34 cellular contexts compared by ENCODE assay signal in genomic region chrX:55118574-55118973, GRCh38. TPM values are rescaled to one million over a fixed set of nuclear protein-coding genes. Genes with fewer than 3 reads are reported as not detected.
"Had no signal": no experiment of that assay in that cellular context is flagged by ENCODE, and none has a peak within 500 bp of the region (broad histone marks: within the 10 kb centered on the region; RNA-seq: fewer than 3 reads in every experiment).

No MANE protein-coding gene starts in this region.

- FAIRE-seq: colon, endometrium had no signal

- H3K9me3 Mint-ChIP-seq: activated B cell treated with CpG ODN at 0.5 μM for 24 hours; activated naive CD4-positive, alpha-beta T cell treated with anti-CD3 and anti-CD28 coated beads for 36 hours; activated T-helper 1 cell treated with anti-CD3 and anti-CD28 coated beads, Interleukin-12 subunit alpha, Interleukin-12 subunit beta, Interleukin-2, Interleukin-4 antibody, amounts not matched to agents 30 ng/mL and 10 ng/mL and 1 ng/mL, durations not matched to agents 14 hours and 24 hours and 36 hours; natural killer cell treated with Interleukin-12 subunit alpha and Interleukin-12 subunit beta and Interleukin-15 and Interleukin-18, amount 100 ng/mL, for 72 hours; stimulated activated memory B cell treated with anti-CD40 and anti-IgM and Interleukin-4, amounts not matched to agents 10 μg/mL and 1 μg/mL and 100 μg/mL, for 72 hours had no signal

- H3K27ac ChIP-seq: breast epithelium, gastrocnemius medialis, hepatocyte, left ventricle myocardium inferior, right atrium auricular region, stomach, suprapubic skin, tibial nerve had no signal

- H3K9me3 ChIP-seq: breast epithelium, gastrocnemius medialis, left ventricle myocardium inferior, right atrium auricular region, stomach, suprapubic skin, tibial nerve had no signal

- ATAC-seq: gastrocnemius medialis; natural killer cell treated with Interleukin-12 subunit alpha and Interleukin-12 subunit beta and Interleukin-15 and Interleukin-18, amount 100 ng/mL, for 72 hours; stimulated activated memory B cell treated with anti-CD40 and anti-IgM and Interleukin-4, amounts not matched to agents 10 μg/mL and 1 μg/mL and 100 μg/mL, for 72 hours had no signal

- H3K4me3 Mint-ChIP-seq: activated B cell treated with CpG ODN at 0.5 μM for 24 hours; activated naive CD4-positive, alpha-beta T cell treated with anti-CD3 and anti-CD28 coated beads for 36 hours; activated T-helper 1 cell treated with anti-CD3 and anti-CD28 coated beads, Interleukin-12 subunit alpha, Interleukin-12 subunit beta, Interleukin-2, Interleukin-4 antibody, amounts not matched to agents 30 ng/mL and 10 ng/mL and 1 ng/mL, durations not matched to agents 14 hours and 24 hours and 36 hours; natural killer cell treated with Interleukin-12 subunit alpha and Interleukin-12 subunit beta and Interleukin-15 and Interleukin-18, amount 100 ng/mL, for 72 hours; stimulated activated memory B cell treated with anti-CD40 and anti-IgM and Interleukin-4, amounts not matched to agents 10 μg/mL and 1 μg/mL and 100 μg/mL, for 72 hours had no signal

- H3K27me3 Mint-ChIP-seq: stimulated activated memory B cell treated with anti-CD40 and anti-IgM and Interleukin-4, amounts not matched to agents 10 μg/mL and 1 μg/mL and 100 μg/mL, for 72 hours had no signal

- H3K36me3 Mint-ChIP-seq: natural killer cell treated with Interleukin-12 subunit alpha and Interleukin-12 subunit beta and Interleukin-15 and Interleukin-18, amount 100 ng/mL, for 72 hours; stimulated activated memory B cell treated with anti-CD40 and anti-IgM and Interleukin-4, amounts not matched to agents 10 μg/mL and 1 μg/mL and 100 μg/mL, for 72 hours had no signal

- H3K27ac Mint-ChIP-seq: activated B cell treated with CpG ODN at 0.5 μM for 24 hours; activated naive CD4-positive, alpha-beta T cell treated with anti-CD3 and anti-CD28 coated beads for 36 hours; activated T-helper 1 cell treated with anti-CD3 and anti-CD28 coated beads, Interleukin-12 subunit alpha, Interleukin-12 subunit beta, Interleukin-2, Interleukin-4 antibody, amounts not matched to agents 30 ng/mL and 10 ng/mL and 1 ng/mL, durations not matched to agents 14 hours and 24 hours and 36 hours; natural killer cell treated with Interleukin-12 subunit alpha and Interleukin-12 subunit beta and Interleukin-15 and Interleukin-18, amount 100 ng/mL, for 72 hours; stimulated activated memory B cell treated with anti-CD40 and anti-IgM and Interleukin-4, amounts not matched to agents 10 μg/mL and 1 μg/mL and 100 μg/mL, for 72 hours had no signal

- H3K4me1 Mint-ChIP-seq: activated B cell treated with CpG ODN at 0.5 μM for 24 hours; stimulated activated memory B cell treated with anti-CD40 and anti-IgM and Interleukin-4, amounts not matched to agents 10 μg/mL and 1 μg/mL and 100 μg/mL, for 72 hours had no signal

- DNase-seq: activated B cell treated with CpG ODN at 0.5 μM for 24 hours; activated CD8-positive, alpha-beta memory T cell treated with anti-CD3 and anti-CD28 coated beads, Interleukin-2, amount 50 U/mL, for 4 hours; activated effector memory CD4-positive, alpha-beta T cell treated with anti-CD3 and anti-CD28 coated beads, Interleukin-2, amount 50 U/mL, for 16 hours; activated naive CD4-positive, alpha-beta T cell treated with anti-CD3 and anti-CD28 coated beads for 36 hours; activated T-cell treated with anti-CD3 and anti-CD28 coated beads, Interleukin-2, amount 50 U/mL, for 1 hour; effector CD4-positive, alpha-beta T cell; gastrocnemius medialis; glutamatergic neuron; islet precursor cell; left ventricle myocardium inferior; mesendoderm; stimulated activated CD4-positive, alpha-beta T cell treated with anti-CD3 and anti-CD28 coated beads, Interleukin-1b, Interleukin-23, amount 100 ng/mL, for 48 hours; stimulated activated CD4-positive, alpha-beta T cell treated with anti-CD3 and anti-CD28 coated beads, Interleukin-4, amount 100 ng/mL, for 4 hours; stimulated activated CD8-positive, alpha-beta memory T cell treated with anti-CD3 and anti-CD28 coated beads, Interleukin-4, amount 100 ng/mL, for 48 hours; stomach had no signal

- H3K27me3 ChIP-seq: hepatocyte, right atrium auricular region, suprapubic skin had no signal

RNA-seq across cellular contexts. Expression of gene PAGE2, which starts 29.8 kb away (rescaled TPM):
- total RNA-seq: activated B cell treated with CpG ODN at 0.5 μM for 24 hours; activated naive CD4-positive, alpha-beta T cell treated with anti-CD3 and anti-CD28 coated beads for 36 hours; activated T-helper 1 cell treated with anti-CD3 and anti-CD28 coated beads, Interleukin-12 subunit alpha, Interleukin-12 subunit beta, Interleukin-2, Interleukin-4 antibody, amounts not matched to agents 30 ng/mL and 10 ng/mL and 1 ng/mL, durations not matched to agents 14 hours and 24 hours and 36 hours; breast epithelium; dermis blood vessel endothelial cell; gastrocnemius medialis; hepatocyte; left ventricle myocardium inferior; lung; mononuclear cell; myocyte; natural killer cell treated with Interleukin-12 subunit alpha and Interleukin-12 subunit beta and Interleukin-15 and Interleukin-18, amount 100 ng/mL, for 72 hours; omental fat pad; pulmonary artery endothelial cell; right atrium auricular region; smooth muscle cell; stomach; suprapubic skin; T-helper 2 cell treated with Interferon-gamma antibody and Interleukin-4, amounts not matched to agents 100 ng/mL and 5 ng/mL, for 36 hours; tibial nerve; ureter had no signal
- polyA plus RNA-seq: hepatocyte, lung, smooth muscle cell, stomach had no signal

RNA-seq across cellular contexts. Expression of gene PAGE2B, which starts 43.7 kb away (rescaled TPM):
- total RNA-seq: activated B cell treated with CpG ODN at 0.5 μM for 24 hours; activated T-helper 1 cell treated with anti-CD3 and anti-CD28 coated beads, Interleukin-12 subunit alpha, Interleukin-12 subunit beta, Interleukin-2, Interleukin-4 antibody, amounts not matched to agents 30 ng/mL and 10 ng/mL and 1 ng/mL, durations not matched to agents 14 hours and 24 hours and 36 hours; breast epithelium; dermis blood vessel endothelial cell; gastrocnemius medialis; hepatocyte; left ventricle myocardium inferior; lung; mononuclear cell; myocyte; natural killer cell treated with Interleukin-12 subunit alpha and Interleukin-12 subunit beta and Interleukin-15 and Interleukin-18, amount 100 ng/mL, for 72 hours; omental fat pad; pulmonary artery endothelial cell; right atrium auricular region; smooth muscle cell; stomach; suprapubic skin; tibial nerve; ureter had no signal
- polyA plus RNA-seq: smooth muscle cell had no signal
